Comparison of ENCODE assay signal across 1 cellular context in genomic region chr22:20146777-20147176, GRCh38.
TF ChIP-seq lines count a peak whose summit lies in the region.

No MANE protein-coding gene starts in this region.

TF ChIP-seq in HepG2, 621 proteins besides CTCF, POLR2A, EP300 and RAD21:
- peak; percentile 65 for TF ChIP-seq AGO2 (optimal IDR thresholded peaks at IDR 0.05; ENCODE audit: low read depth, low read length)
- TF ChIP-seq, protein P1, sequence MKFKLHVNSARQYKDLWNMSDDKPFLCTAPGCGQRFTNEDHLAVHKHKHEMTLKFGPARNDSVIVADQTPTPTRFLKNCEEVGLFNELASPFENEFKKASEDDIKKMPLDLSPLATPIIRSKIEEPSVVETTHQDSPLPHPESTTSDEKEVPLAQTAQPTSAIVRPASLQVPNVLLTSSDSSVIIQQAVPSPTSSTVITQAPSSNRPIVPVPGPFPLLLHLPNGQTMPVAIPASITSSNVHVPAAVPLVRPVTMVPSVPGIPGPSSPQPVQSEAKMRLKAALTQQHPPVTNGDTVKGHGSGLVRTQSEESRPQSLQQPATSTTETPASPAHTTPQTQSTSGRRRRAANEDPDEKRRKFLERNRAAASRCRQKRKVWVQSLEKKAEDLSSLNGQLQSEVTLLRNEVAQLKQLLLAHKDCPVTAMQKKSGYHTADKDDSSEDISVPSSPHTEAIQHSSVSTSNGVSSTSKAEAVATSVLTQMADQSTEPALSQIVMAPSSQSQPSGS (CRISPR knock-in tag; IDR thresholded peaks at IDR 0.05) = no peak
TF ChIP-seq in HepG2: peak in this region for 1.
